In genomic region chr12:32561931-32562341, GRCh38 we compare ENCODE assay signal across 14 cellular contexts.
DNase-seq lines count a peak whose midpoint lies in the region; TF ChIP-seq lines count a peak whose summit lies in the region.
"Had no signal": no experiment of that assay in that cellular context is flagged by ENCODE, and none has a peak within 500 bp of the region (broad histone marks: within the 10 kb centered on the region; RNA-seq: fewer than 3 reads in every experiment).

No MANE protein-coding gene starts in this region.

- H3K9me3 ChIP-seq in parathyroid adenoma (ENCODE audit: control insufficient read depth, low read length): no peaks in the 10 kb centered on the region
- H3K9me3 ChIP-seq: tibial artery had no signal

- H3K4me1 ChIP-seq in parathyroid adenoma: peaks cover 5% of the 10 kb centered on the region
- H3K4me1 ChIP-seq: BLaER1 had no signal

- no peak overlapping the region for H2AFZ ChIP-seq in parathyroid adenoma

- H3K27ac ChIP-seq in parathyroid adenoma: peak overlapping the region; percentile 30
- H3K27ac ChIP-seq in coronary artery: peak overlapping the region in 1 of 2 donors; percentile 6
- H3K27ac ChIP-seq: BLaER1, tibial artery had no signal

- DNase-seq in AG09319 (ENCODE audit: extremely low read depth, low read depth): peak; percentile 43
- DNase-seq in SK-MEL-5 (ENCODE audit: low read depth, low spot score): peak; percentile 54
- DNase-seq in fibroblast of villous mesenchyme (ENCODE audit: low read depth): peak; percentile 64
- no peak for DNase-seq in DMS 273 (lab: John Stamatoyannopoulos, UW; ENCODE audit: unreplicated experiment)
- DNase-seq in coronary artery (ENCODE audit: low spot score): no peak
- no peak for DNase-seq in activated T-cell treated with anti-CD3 and anti-CD28 coated beads, Interleukin-2, amount 50 U/mL, for 48 hours
- DNase-seq in HuH-7 (ENCODE audit: low spot score): no peak
- DNase-seq: activated T-cell treated with anti-CD3 and anti-CD28 coated beads, Interleukin-2, amount 50 U/mL, for 4 hours; central memory CD4-positive, alpha-beta T cell; NCI-H1436; stimulated activated CD4-positive, alpha-beta T cell treated with anti-CD3 and anti-CD28 coated beads, Interleukin-2, amount 100 ng/mL, for 48 hours; tibial artery had no signal

- TF ChIP-seq CTCF in AG09319 (IDR thresholded peaks at IDR 0.05; ENCODE audit: low read depth, low read length): no peak
- TF ChIP-seq CTCF in fibroblast of villous mesenchyme (IDR thresholded peaks at IDR 0.05; ENCODE audit: insufficient read depth, low read depth, low read length): no peak
- no peak for TF ChIP-seq CTCF in parathyroid adenoma (IDR thresholded peaks at IDR 0.05)
- TF ChIP-seq CTCF in coronary artery (IDR thresholded peaks at IDR 0.05): no peak

- in situ Hi-C loops in SK-MEL-5 (cut with HindIII; ENCODE audit: low pct_unique_long_range_greater_than_20kb, low sequenced_read_pairs): no loop called here

- no peak overlapping the region for H3K9ac ChIP-seq in parathyroid adenoma
- H3K9ac ChIP-seq: BLaER1 had no signal

- no peaks in the 10 kb centered on the region for H3K27me3 ChIP-seq in parathyroid adenoma (ENCODE audit: control insufficient read depth, insufficient read depth, low read length)
- H3K27me3 ChIP-seq: BLaER1, tibial artery had no signal

- H3K4me3 ChIP-seq in fibroblast of villous mesenchyme (ENCODE audit: low read depth, low read length) (no peak overlapping the region), parathyroid adenoma (ENCODE audit: low read depth, low read length) (no peak overlapping the region), coronary artery (no peak overlapping the region)
- H3K4me3 ChIP-seq: BLaER1, tibial artery had no signal

- H3K79me2 ChIP-seq in parathyroid adenoma: peaks cover 5% of the 10 kb centered on the region

- no peaks in the 10 kb centered on the region for H3K36me3 ChIP-seq in parathyroid adenoma (ENCODE audit: control insufficient read depth, insufficient read depth, low read length)
- H3K36me3 ChIP-seq: BLaER1 had no signal

- no peak overlapping the region for H3K4me2 ChIP-seq in parathyroid adenoma (ENCODE audit: low read length)
- H3K4me2 ChIP-seq: BLaER1 had no signal

Comparison
In these comparisons a context has a peak if more than half of its experiments do, and no peak if none do; other contexts are left out.
1. DNase-seq: peak in AG09319 (single experiment), SK-MEL-5 (single experiment) and fibroblast of villous mesenchyme (single experiment); none in DMS 273 (single experiment), coronary artery (single experiment), activated T-cell treated with anti-CD3 and anti-CD28 coated beads, Interleukin-2, amount 50 U/mL, for 48 hours (0 of 2) and HuH-7 (single experiment).